Comparison of ENCODE assay signal across 17 cellular contexts in the genomic region with DNA sequence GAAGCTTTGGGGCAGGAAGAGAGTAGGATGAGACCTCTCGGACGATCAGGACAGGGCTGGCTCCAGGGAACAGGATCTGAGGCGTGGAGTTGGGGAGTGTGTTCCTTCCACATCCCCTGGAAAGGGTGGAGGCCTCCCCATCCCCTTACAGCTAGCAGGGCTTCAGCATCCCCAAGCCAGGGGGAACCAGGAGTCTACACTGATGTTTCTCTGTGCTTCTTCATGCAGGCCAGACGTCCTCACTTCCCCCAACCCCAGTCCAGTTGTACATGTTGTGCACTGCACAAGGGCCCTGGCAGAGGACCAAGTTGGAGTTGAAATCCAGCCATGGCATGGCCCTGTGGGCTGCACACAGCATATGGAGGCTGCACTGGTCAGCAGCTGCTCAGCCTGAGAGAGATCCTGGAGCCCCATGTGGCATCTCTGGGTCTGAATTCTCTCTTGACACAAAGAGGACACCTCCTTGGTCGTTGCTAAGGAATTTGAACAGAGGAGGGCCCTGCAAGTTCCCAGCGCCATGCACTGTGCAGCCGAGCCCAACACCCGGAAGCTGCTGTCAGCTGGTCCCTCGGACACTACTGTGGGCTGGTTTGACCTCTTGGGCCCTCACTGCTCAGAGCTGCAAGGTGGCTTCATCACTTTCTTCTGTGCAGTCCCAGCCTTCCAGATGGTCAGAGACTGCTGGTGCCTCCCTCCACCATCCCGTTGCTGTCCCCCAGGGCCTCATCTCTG.
DNase-seq lines count a peak whose midpoint lies in the region; ATAC-seq and TF ChIP-seq lines count a peak whose summit lies in the region.
"Had no signal": no experiment of that assay in that cellular context is flagged by ENCODE, and none has a peak within 500 bp of the region (broad histone marks: within the 10 kb centered on the region; RNA-seq: fewer than 3 reads in every experiment).

No MANE protein-coding gene starts in this region.

- no peak overlapping the region for H2AFZ ChIP-seq in neural progenitor cell (replicated peaks)
- H2AFZ ChIP-seq: PC-9 had no signal

- H4K20me1 ChIP-seq in neural progenitor cell (ENCODE audit: low read depth): no peaks in the 10 kb centered on the region

- H3K4me1 Mint-ChIP-seq in neural progenitor cell (peaks cover 61% of the 10 kb centered on the region), type B pancreatic cell (ENCODE audit: unreplicated experiment) (peaks cover 11% of the 10 kb centered on the region)
- H3K4me1 Mint-ChIP-seq: CD8-positive, alpha-beta memory T cell had no signal

- peaks cover 9% of the 10 kb centered on the region for H3K27me3 Mint-ChIP-seq in neural progenitor cell (ENCODE audit: insufficient read depth, low read depth)
- no peaks in the 10 kb centered on the region for H3K27me3 Mint-ChIP-seq in type B pancreatic cell

- H3K4me1 ChIP-seq in right atrium auricular region: no peaks in the 10 kb centered on the region
- H3K4me1 ChIP-seq in right cardiac atrium (ENCODE audit: control insufficient read depth, insufficient read depth, low read length): no peaks in the 10 kb centered on the region
- H3K4me1 ChIP-seq in neural progenitor cell: no peaks in the 10 kb centered on the region
- no peaks in the 10 kb centered on the region for H3K4me1 ChIP-seq in vagina

- H3K9me3 Mint-ChIP-seq in neural progenitor cell (peaks cover 14% of the 10 kb centered on the region), type B pancreatic cell (no peaks in the 10 kb centered on the region)
- H3K9me3 Mint-ChIP-seq: CD8-positive, alpha-beta memory T cell had no signal

- no peak overlapping the region for H3K9ac ChIP-seq in neural progenitor cell

- TF ChIP-seq CTCF in right atrium auricular region (IDR thresholded peaks at IDR 0.05) (no peak), neural progenitor cell (IDR thresholded peaks at IDR 0.05) (no peak), type B pancreatic cell (conservative IDR thresholded peaks at IDR 0.05) (no peak), vagina (IDR thresholded peaks at IDR 0.05) (no peak)

- intact Hi-C loops in right cardiac atrium (cut with DNase I) (no loop called here), vagina (cut with DNase I) (no loop called here)

- no peak for TF ChIP-seq POLR2A in vagina (IDR thresholded peaks at IDR 0.05)

- H3K4me3 Mint-ChIP-seq in neural progenitor cell: no peak overlapping the region
- no peak overlapping the region for H3K4me3 Mint-ChIP-seq in type B pancreatic cell
- H3K4me3 Mint-ChIP-seq: CD8-positive, alpha-beta memory T cell had no signal

- WGBS in right cardiac atrium: 62% methylated on average over 10 of the region's 10 CpGs

- ATAC-seq in right cardiac atrium: no peak
- ATAC-seq in HG02610 (IDR thresholded peaks at IDR 0.05; ENCODE audit: unreplicated experiment): no peak

- peak overlapping the region; percentile 94 for H3K27ac Mint-ChIP-seq in neural progenitor cell
- no peak overlapping the region for H3K27ac Mint-ChIP-seq in type B pancreatic cell

- no peaks in the 10 kb centered on the region for H3K79me2 ChIP-seq in neural progenitor cell (ENCODE audit: low read depth)

- H3K4me3 ChIP-seq in right atrium auricular region (no peak overlapping the region), right cardiac atrium (ENCODE audit: low read length) (no peak overlapping the region), neural progenitor cell (no peak overlapping the region), vagina (no peak overlapping the region)
- H3K4me3 ChIP-seq: PC-9 had no signal

- peak; percentile 50 for DNase-seq in right atrium auricular region (ENCODE audit: low spot score)
- no peak for DNase-seq in right cardiac atrium
- DNase-seq in activated CD8-positive, alpha-beta memory T cell treated with anti-CD3 and anti-CD28 coated beads, Interleukin-2, amount 50 U/mL, for 4 hours: peak; percentile 4
- DNase-seq in neural progenitor cell (ENCODE audit: low spot score): no peak
- peak; percentile 58 for DNase-seq in type B pancreatic cell (ENCODE audit: extremely low spot score, unreplicated experiment)
- no peak for DNase-seq in vagina (ENCODE audit: extremely low spot score in 2 of 2)
- DNase-seq in CD1c-positive myeloid dendritic cell (ENCODE audit: extremely low spot score): no peak
- DNase-seq: CD8-positive, alpha-beta memory T cell; GF-D8; GOT3; MM.1S; NCI-H1105 treated with DMSO at 0.1 percent for 48 hours; NCI-H187; NCI-H446; PC-9; SHP77 had no signal

- H3K36me3 ChIP-seq in right atrium auricular region: no peaks in the 10 kb centered on the region
- H3K36me3 ChIP-seq in neural progenitor cell: no peaks in the 10 kb centered on the region
- H3K36me3 ChIP-seq in vagina: no peaks in the 10 kb centered on the region

- H3K9me3 ChIP-seq in right atrium auricular region: no peaks in the 10 kb centered on the region
- H3K9me3 ChIP-seq in right cardiac atrium (ENCODE audit: control insufficient read depth, low read length): no peaks in the 10 kb centered on the region
- no peaks in the 10 kb centered on the region for H3K9me3 ChIP-seq in neural progenitor cell (ENCODE audit: low read depth)
- no peaks in the 10 kb centered on the region for H3K9me3 ChIP-seq in vagina

- no peak overlapping the region for H3K4me2 ChIP-seq in neural progenitor cell
- H3K4me2 ChIP-seq: PC-9 had no signal

- peaks cover 2% of the 10 kb centered on the region for H3K36me3 Mint-ChIP-seq in neural progenitor cell
- H3K36me3 Mint-ChIP-seq in type B pancreatic cell: no peaks in the 10 kb centered on the region
- H3K36me3 Mint-ChIP-seq: CD8-positive, alpha-beta memory T cell had no signal

- H3K27ac ChIP-seq in right atrium auricular region: no peak overlapping the region
- no peak overlapping the region for H3K27ac ChIP-seq in right cardiac atrium (ENCODE audit: low read length)
- H3K27ac ChIP-seq in neural progenitor cell: no peak overlapping the region
- H3K27ac ChIP-seq in vagina: no peak overlapping the region
- H3K27ac ChIP-seq: PC-9 had no signal

- no peaks in the 10 kb centered on the region for H3F3A ChIP-seq in neural progenitor cell (ENCODE audit: low read depth)

- H3K27me3 ChIP-seq in right atrium auricular region (no peaks in the 10 kb centered on the region), right cardiac atrium (ENCODE audit: control insufficient read depth, insufficient read depth) (no peaks in the 10 kb centered on the region), neural progenitor cell (peaks cover 7% of the 10 kb centered on the region), vagina (no peaks in the 10 kb centered on the region)

Comparison
In these comparisons a context has a peak if more than half of its experiments do, and no peak if none do; other contexts are left out.
1. DNase-seq: peak in right atrium auricular region (single experiment), activated CD8-positive, alpha-beta memory T cell treated with anti-CD3 and anti-CD28 coated beads, Interleukin-2, amount 50 U/mL, for 4 hours (single experiment) and type B pancreatic cell (single experiment); none in right cardiac atrium (0 of 3), neural progenitor cell (single experiment), vagina (0 of 2) and CD1c-positive myeloid dendritic cell (single experiment).